ENCODE assay signal across 1 cellular context in genomic region chr20:33874129-33874528, GRCh38.
TF ChIP-seq lines count a peak whose summit lies in the region.

No MANE protein-coding gene starts in this region.

TF ChIP-seq in GM23338, 12 proteins besides CTCF, POLR2A, EP300 and RAD21 (continued from another document):
- TF ChIP-seq ZNF462 (CRISPR knock-in tag; IDR thresholded peaks at IDR 0.05): no peak
- no peak for TF ChIP-seq POLR2AphosphoS5 (IDR thresholded peaks at IDR 0.05; ENCODE audit: low read depth)
- TF ChIP-seq ETS1 (IDR thresholded peaks at IDR 0.05): no peak
- no peak for TF ChIP-seq ZNF114 (CRISPR knock-in tag; IDR thresholded peaks at IDR 0.05)
- no peak for TF ChIP-seq EZH2 (IDR thresholded peaks at IDR 0.05; ENCODE audit: low read depth, unreplicated experiment)
- no peak for TF ChIP-seq CREB1 (CRISPR knock-in tag; IDR thresholded peaks at IDR 0.05; ENCODE audit: low read depth)
- no peak for TF ChIP-seq STAT1 (IDR thresholded peaks at IDR 0.05; ENCODE audit: unreplicated experiment)
- no peak for TF ChIP-seq JUNB (IDR thresholded peaks at IDR 0.05; ENCODE audit: unreplicated experiment)
